8 cellular contexts compared by ENCODE assay signal in the genomic region with DNA sequence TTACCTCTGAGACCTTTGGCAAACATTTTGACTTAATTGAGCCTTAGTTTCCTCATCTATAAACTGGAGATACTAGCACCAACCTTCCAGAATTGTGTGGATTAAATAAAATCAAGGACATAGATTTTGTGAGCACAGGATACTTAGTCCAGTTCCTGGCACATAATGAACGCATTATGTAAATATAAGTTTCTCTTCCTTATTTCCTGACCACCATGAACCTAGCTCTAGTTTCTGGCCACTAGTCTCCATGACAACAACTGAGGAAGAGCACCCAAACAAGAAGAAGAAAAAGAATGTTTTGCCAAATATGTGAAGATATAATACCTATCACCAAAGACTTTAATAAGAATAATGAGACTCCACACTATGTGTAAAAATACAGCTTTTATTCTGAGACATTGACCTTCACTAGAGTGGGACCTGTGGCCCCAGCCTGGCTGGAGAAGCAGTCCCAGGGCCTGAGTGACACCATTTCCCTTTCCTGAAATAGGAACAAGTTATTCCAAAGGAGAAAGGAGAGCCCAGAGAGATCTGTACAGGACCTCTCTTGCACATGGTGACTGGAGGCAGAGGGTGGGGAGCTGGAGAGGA. TPM values are rescaled to one million over a fixed set of nuclear protein-coding genes. Genes with fewer than 3 reads are reported as not detected.
DNase-seq lines count a peak whose midpoint lies in the region; ATAC-seq and TF ChIP-seq lines count a peak whose summit lies in the region.

No MANE protein-coding gene starts in this region.

- peak overlapping the region; percentile 96 for H3K27ac ChIP-seq in brain microvascular endothelial cell

- CTCF ChIA-PET in BJ (lab: Yijun Ruan, JAX), result interaction anchor here (0.7 to 4.5 kb wide), 11 partner anchors 8 to 94 kb away, joined by 3 to 46 read pairs (median 4); partner anchors contain the start of gene KLHDC9

- H3K27me3 ChIP-seq in BJ (ENCODE audit: control insufficient read depth, insufficient read depth, low read length) (no peaks in the 10 kb centered on the region), brain microvascular endothelial cell (replicated peaks) (no peaks in the 10 kb centered on the region), mucosa of stomach (ENCODE audit: control insufficient read depth, insufficient read depth, low read length) (no peaks in the 10 kb centered on the region)

- POLR2A ChIA-PET in BJ (lab: Charles Lee), result no interaction called here

- H3K4me1 ChIP-seq in mucosa of stomach (ENCODE audit: control insufficient read depth, insufficient read depth, low read length), result peaks cover 18% of the 10 kb centered on the region

- H3K36me3 ChIP-seq in BJ (ENCODE audit: control insufficient read depth, insufficient read depth, low read length) (peaks cover 9% of the 10 kb centered on the region), brain microvascular endothelial cell (replicated peaks) (peaks cover 10% of the 10 kb centered on the region), mucosa of stomach (ENCODE audit: control insufficient read depth, insufficient read depth, low read length) (peaks cover 11% of the 10 kb centered on the region)

- ATAC-seq in GM19351 (IDR thresholded peaks at IDR 0.05; ENCODE audit: unreplicated experiment), result peak; percentile 44

- H3K9ac ChIP-seq in mucosa of stomach (ENCODE audit: low read length), result peak overlapping the region; percentile 89

- DNase-seq in BJ (ENCODE audit: low read depth) (no peak), brain microvascular endothelial cell (no peak), anterior cingulate cortex (lab: John Stamatoyannopoulos, UW) (no peak), retina (no peak)
- DNase-seq in Jurkat, Clone E6-1 (ENCODE audit: low read depth, low spot score), result no peak
- DNase-seq in stimulated activated CD4-positive, alpha-beta T cell treated with anti-CD3 and anti-CD28 coated beads, Interleukin-2, amount 100 ng/mL, for 24 hours, result no peak

- TF ChIP-seq CTCF in BJ (IDR thresholded peaks at IDR 0.05; ENCODE audit: insufficient read depth, low read depth, low read length) (no peak), brain microvascular endothelial cell (IDR thresholded peaks at IDR 0.05; ENCODE audit: low read depth, low read length, missing control alignments) (no peak)

- in situ Hi-C loops in brain microvascular endothelial cell (cut with HindIII; ENCODE audit: low pct_ligation_motif_present, low sequenced_read_pairs), result loop anchor here (25.0 kb wide), 1 partner anchor 91 kb away; the partner anchor contains the start of gene DEDD

- H3K4me3 ChIP-seq in BJ (ENCODE audit: low read depth, low read length), result peak overlapping the region; percentile 70
- peak overlapping the region; percentile 95 for H3K4me3 ChIP-seq in Jurkat, Clone E6-1 (ENCODE audit: low read length)
- H3K4me3 ChIP-seq in brain microvascular endothelial cell (ENCODE audit: low read depth, low read length), result peak overlapping the region; percentile 90
- H3K4me3 ChIP-seq in mucosa of stomach (ENCODE audit: low read length), result peak overlapping the region; percentile 54

- H3K9me3 ChIP-seq in mucosa of stomach (ENCODE audit: control insufficient read depth, low read length), result no peaks in the 10 kb centered on the region

RNA-seq across cellular contexts. Expression of gene USF1, which starts 0.9 kb away (rescaled TPM):
- 33.0 and 40.4 TPM in 2 replicates for polyA plus RNA-seq in BJ (2011; rRNA removed)
- polyA minus RNA-seq in BJ (2011; rRNA and poly(A)+ RNA removed), result 57.8 and 93.4 TPM in 2 replicates
- 81.0 TPM for polyA plus RNA-seq in Jurkat, Clone E6-1 (2012; ENCODE audit: insufficient read depth, insufficient read length)

RNA-seq across cellular contexts. Expression of gene TSTD1, which starts 7.9 kb away (rescaled TPM):
- polyA plus RNA-seq in BJ (2011; rRNA removed), result 0.22 and 0.26 TPM in 2 replicates
- polyA minus RNA-seq in BJ (2011; rRNA and poly(A)+ RNA removed), result 0.41 TPM in 1 of 2 replicates, not detected in the other
- polyA plus RNA-seq in Jurkat, Clone E6-1 (2012; ENCODE audit: insufficient read depth, insufficient read length), result 120 TPM

RNA-seq across cellular contexts. Expression of gene ARHGAP30, which starts 23.0 kb away (rescaled TPM):
- not detected in 2 replicates for polyA plus RNA-seq in BJ (2011; rRNA removed)
- polyA minus RNA-seq in BJ (2011; rRNA and poly(A)+ RNA removed), result 0.05 TPM in 1 of 2 replicates, not detected in the other
- polyA plus RNA-seq in Jurkat, Clone E6-1 (2012; ENCODE audit: insufficient read depth, insufficient read length), result 99.1 TPM

RNA-seq across cellular contexts. Expression of gene F11R, which starts 25.7 kb away (rescaled TPM):
- 1.3 and 1.8 TPM in 2 replicates for polyA plus RNA-seq in BJ (2011; rRNA removed)
- 0.33 and 0.46 TPM in 2 replicates for polyA minus RNA-seq in BJ (2011; rRNA and poly(A)+ RNA removed)
- 16.9 TPM for polyA plus RNA-seq in Jurkat, Clone E6-1 (2012; ENCODE audit: insufficient read depth, insufficient read length)

RNA-seq across cellular contexts. Expression of gene NECTIN4, which starts 42.7 kb away (rescaled TPM):
- polyA plus RNA-seq in BJ (2011; rRNA removed), result 0.05 TPM in 1 of 2 replicates, not detected in the other
- 0.14 TPM in 1 of 2 replicates, not detected in the other for polyA minus RNA-seq in BJ (2011; rRNA and poly(A)+ RNA removed)
- polyA plus RNA-seq in Jurkat, Clone E6-1 (2012; ENCODE audit: insufficient read depth, insufficient read length), result not detected
